Comparison of ENCODE assay signal across 22 cellular contexts in the genomic region with DNA sequence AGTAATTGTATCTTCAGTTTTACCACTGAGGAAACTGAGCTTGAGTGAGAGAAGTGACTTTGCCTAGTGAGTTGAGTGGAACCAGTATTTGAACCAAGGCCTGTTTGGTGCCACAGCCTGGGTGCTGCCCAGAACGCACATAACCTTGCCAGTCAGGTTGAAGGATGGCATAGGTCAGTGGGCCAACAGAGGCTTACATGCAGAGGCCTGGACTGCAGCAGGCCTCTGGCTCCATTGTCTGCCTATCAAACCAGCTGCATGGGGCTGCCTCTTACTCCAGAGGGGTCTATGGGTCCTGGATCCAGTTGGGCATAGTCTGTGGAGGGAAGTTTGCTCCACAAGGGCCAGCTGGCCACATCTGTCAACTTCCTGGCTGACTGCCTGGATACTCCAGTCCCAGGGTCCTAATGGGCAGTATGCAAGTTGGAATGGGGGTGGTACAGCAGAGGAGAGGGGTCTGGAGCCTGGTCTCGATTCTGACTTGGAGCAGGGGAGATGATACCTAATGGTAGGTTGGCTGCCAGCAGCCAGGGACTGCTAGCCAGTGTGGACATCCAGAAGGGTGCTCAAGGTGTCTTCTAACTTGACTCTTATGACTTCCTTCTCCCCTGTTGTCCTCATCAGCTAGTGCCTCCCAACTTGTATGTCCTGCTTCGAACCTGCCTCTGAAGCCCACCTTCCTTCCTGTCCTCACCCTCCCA. TPM values are rescaled to one million over a fixed set of nuclear protein-coding genes. Genes with fewer than 3 reads are reported as not detected.
"Had no signal": no experiment of that assay in that cellular context is flagged by ENCODE, and none has a peak within 500 bp of the region (broad histone marks: within the 10 kb centered on the region; RNA-seq: fewer than 3 reads in every experiment).

No MANE protein-coding gene starts in this region.

- H3K36me3 ChIP-seq: esophagus squamous epithelium, gastroesophageal sphincter, heart left ventricle, left ventricle myocardium inferior had no signal

- H3K4me1 Mint-ChIP-seq: activated CD4-positive, alpha-beta memory T cell treated with anti-CD3 and anti-CD28 coated beads, Interleukin-2, amount 10 ng/mL, durations not matched to agents 7 days and 5 days; activated naive CD4-positive, alpha-beta T cell treated with anti-CD3 and anti-CD28 coated beads, Interleukin-2, amount 50 U/mL, for 24 hours; neural crest cell; T-cell had no signal

- H3K27ac Mint-ChIP-seq: activated CD4-positive, alpha-beta memory T cell treated with anti-CD3 and anti-CD28 coated beads, Interleukin-2, amount 10 ng/mL, durations not matched to agents 7 days and 5 days; activated CD4-positive, alpha-beta T cell treated with anti-CD3 and anti-CD28 coated beads, Interleukin-2, amount 10 ng/mL, durations not matched to agents 24 days and 14 days; activated naive CD4-positive, alpha-beta T cell treated with anti-CD3 and anti-CD28 coated beads, Interleukin-2, amount 50 U/mL, for 24 hours; activated T-cell treated with anti-CD3 and anti-CD28 coated beads, Interleukin-2, amount 50 U/mL, for 72 hours; progenitor cell of endocrine pancreas; T-cell; T-helper 2 cell treated with Interferon-gamma antibody and Interleukin-4, amounts not matched to agents 5 μg/mL and 100 μg/mL, for 36 hours had no signal

- H3K27me3 ChIP-seq: body of pancreas, esophagus squamous epithelium, gastroesophageal sphincter, heart left ventricle had no signal

- H3K9me3 ChIP-seq: body of pancreas, esophagus squamous epithelium, gastroesophageal sphincter, heart left ventricle, left ventricle myocardium inferior had no signal

- H3K27ac ChIP-seq: VCaP had no signal

- H3K4me3 ChIP-seq: body of pancreas, esophagus squamous epithelium, gastroesophageal sphincter, heart left ventricle, left ventricle myocardium inferior had no signal

- ATAC-seq: activated CD4-positive, CD25-positive, alpha-beta regulatory T cell treated with anti-CD3 and anti-CD28 coated beads, Interleukin-2, amount 50 U/mL, for 24 hours; activated T-cell treated with anti-CD3 and anti-CD28 coated beads, Interleukin-2, amount 50 U/mL, for 72 hours; body of pancreas; gastroesophageal sphincter; heart left ventricle; naive thymus-derived CD4-positive, alpha-beta T cell; T-cell had no signal

- H3K27me3 Mint-ChIP-seq: activated naive CD4-positive, alpha-beta T cell treated with anti-CD3 and anti-CD28 coated beads, Interleukin-2, amount 50 U/mL, for 24 hours; T-cell had no signal

- H3K9me3 Mint-ChIP-seq: activated CD4-positive, alpha-beta memory T cell treated with anti-CD3 and anti-CD28 coated beads, Interleukin-2, amount 10 ng/mL, durations not matched to agents 7 days and 5 days; activated CD4-positive, alpha-beta T cell treated with anti-CD3 and anti-CD28 coated beads, Interleukin-2, amount 10 ng/mL, durations not matched to agents 24 days and 14 days; activated naive CD4-positive, alpha-beta T cell treated with anti-CD3 and anti-CD28 coated beads, Interleukin-2, amount 50 U/mL, for 24 hours; T-cell; T-helper 2 cell treated with Interferon-gamma antibody and Interleukin-4, amounts not matched to agents 5 μg/mL and 100 μg/mL, for 36 hours had no signal

- H3K4me3 Mint-ChIP-seq: activated CD4-positive, alpha-beta memory T cell treated with anti-CD3 and anti-CD28 coated beads, Interleukin-2, amount 10 ng/mL, durations not matched to agents 7 days and 5 days; activated CD4-positive, alpha-beta T cell treated with anti-CD3 and anti-CD28 coated beads, Interleukin-2, amount 10 ng/mL, durations not matched to agents 24 days and 14 days; activated naive CD4-positive, alpha-beta T cell treated with anti-CD3 and anti-CD28 coated beads, Interleukin-2, amount 50 U/mL, for 24 hours; activated T-cell treated with anti-CD3 and anti-CD28 coated beads, Interleukin-2, amount 50 U/mL, for 72 hours; naive thymus-derived CD4-positive, alpha-beta T cell; neural crest cell; T-cell; T-helper 2 cell treated with Interferon-gamma antibody and Interleukin-4, amounts not matched to agents 5 μg/mL and 100 μg/mL, for 36 hours had no signal

- H3K36me3 Mint-ChIP-seq: activated naive CD4-positive, alpha-beta T cell treated with anti-CD3 and anti-CD28 coated beads, Interleukin-2, amount 50 U/mL, for 24 hours; T-cell had no signal

- DNase-seq: activated CD4-positive, alpha-beta memory T cell treated with anti-CD3 and anti-CD28 coated beads, Interleukin-2, amount 10 ng/mL, durations not matched to agents 7 days and 5 days; activated CD4-positive, alpha-beta T cell treated with anti-CD3 and anti-CD28 coated beads, Interleukin-2, amount 10 ng/mL, durations not matched to agents 24 days and 14 days; activated gamma-delta T cell treated with Interleukin-2 at 50 U/mL for 16 hours; activated T-cell treated with anti-CD3 and anti-CD28 coated beads, Interleukin-2, amount 50 U/mL, for 72 hours; anterior cingulate cortex; body of pancreas; caudate nucleus; esophagus squamous epithelium; heart left ventricle; left ventricle myocardium inferior; naive thymus-derived CD4-positive, alpha-beta T cell; retina; stimulated activated CD4-positive, alpha-beta T cell treated with anti-CD3 and anti-CD28 coated beads, Interleukin-4, amount 100 ng/mL, for 24 hours; stimulated activated naive CD4-positive, alpha-beta T cell treated with Interleukin-2 at 50 U/mL for 16 hours; T-cell had no signal

RNA-seq across cellular contexts. Expression of gene MFAP4, which starts 12.9 kb away (rescaled TPM):
- total RNA-seq: activated CD4-positive, alpha-beta memory T cell treated with anti-CD3 and anti-CD28 coated beads, Interleukin-2, amount 10 ng/mL, durations not matched to agents 7 days and 5 days; activated CD4-positive, alpha-beta T cell treated with anti-CD3 and anti-CD28 coated beads, Interleukin-2, amount 10 ng/mL, durations not matched to agents 24 days and 14 days; naive thymus-derived CD4-positive, alpha-beta T cell had no signal
- polyA plus RNA-seq: naive thymus-derived CD4-positive, alpha-beta T cell had no signal
